ENCODE assay signal across 8 cellular contexts in genomic region chr17:81959362-81960129, GRCh38. TPM values are rescaled to one million over a fixed set of nuclear protein-coding genes. Genes with fewer than 3 reads are reported as not detected.
A peak's percentile ranks its signal among the peaks of the same experiment; 100 is the strongest.
DNase-seq lines count a peak whose midpoint lies in the region; ATAC-seq and TF ChIP-seq lines count a peak whose summit lies in the region.

No MANE protein-coding gene starts in this region.

- H3K9me3 ChIP-seq in HUES6 (ENCODE audit: control insufficient read depth, insufficient read depth, low read depth, low read length): no peaks in the 10 kb centered on the region

- peak overlapping the region; percentile 57 for H3K9ac ChIP-seq in HUES6 (ENCODE audit: low read length)

- POLR2A ChIA-PET in GM10248 (lab: Yijun Ruan, JAX): interaction anchor here (0.6 to 0.9 kb wide), 2 partner anchors 116 to 139 kb away, joined by 3 read pairs; partner anchors contain the start of gene FASN

- H3K4me3 ChIP-seq in HUES6 (ENCODE audit: low read depth, low read length): peak overlapping the region; percentile 56

- H3K27me3 ChIP-seq in HUES6 (ENCODE audit: control insufficient read depth, insufficient read depth, low read length): peaks cover 78% of the 10 kb centered on the region

- TF ChIP-seq CTCF in GM10248 (IDR thresholded peaks at IDR 0.05; ENCODE audit: control extremely low read depth, extremely low read depth, low read depth, missing control alignments): peak; percentile 100

- DNase-seq in GM10248 (ENCODE audit: extremely low spot score): peak; percentile 89
- DNase-seq in T-helper 22 cell (ENCODE audit: low read depth): peak; percentile 70
- peak; percentile 82 for DNase-seq in astrocyte of the hippocampus (ENCODE audit: low read depth, low spot score)
- peak; percentile 79 for DNase-seq in iPS-NIHi11 (ENCODE audit: low spot score)
- DNase-seq in stimulated activated CD4-positive, alpha-beta T cell treated with anti-CD3 and anti-CD28 coated beads, Interleukin-12 subunit alpha, Interleukin-12 subunit beta, amount 100 ng/mL, for 48 hours (ENCODE audit: low read depth in 2 of 3, low spot score in 1 of 3): peak; percentile 43 to 70 (median 62)
- no peak for DNase-seq in A172 (ENCODE audit: low spot score)

- no peaks in the 10 kb centered on the region for H3K36me3 ChIP-seq in HUES6 (ENCODE audit: control insufficient read depth, insufficient read depth, low read length)

- H3K27ac ChIP-seq in HUES6 (ENCODE audit: low read depth, low read length): no peak overlapping the region

- peaks cover 25% of the 10 kb centered on the region for H3K4me1 ChIP-seq in HUES6 (ENCODE audit: control insufficient read depth, insufficient read depth, low read length)

- ATAC-seq in GM18868 (IDR thresholded peaks at IDR 0.05; ENCODE audit: unreplicated experiment): no peak

- CTCF ChIA-PET in GM10248 (lab: Yijun Ruan, JAX): interaction anchor here (0.7 to 3.1 kb wide), 52 partner anchors 9 to 287 kb away, joined by 3 to 106 read pairs (median 4); partner anchors contain the start of genes ASPSCR1, CENPX, DCXR and DUS1L

RNA-seq across cellular contexts. Expression of gene NOTUM, which starts 1.4 kb away (rescaled TPM):
- 0.14 and 1.9 TPM in 2 replicates for total RNA-seq in A172 (2014; rRNA removed; shearing (Covaris generic))

RNA-seq across cellular contexts. Expression of gene MYADML2, which starts 12.5 kb away (rescaled TPM):
- not detected in 2 replicates for total RNA-seq in A172 (2014; rRNA removed; shearing (Covaris generic))

RNA-seq across cellular contexts. Expression of gene ASPSCR1, which starts 17.9 kb away (rescaled TPM):
- 22.4 and 25.8 TPM in 2 replicates for total RNA-seq in A172 (2014; rRNA removed; shearing (Covaris generic))

RNA-seq across cellular contexts. Expression of gene PYCR1, which starts 22.4 kb away (rescaled TPM):
- total RNA-seq in A172 (2014; rRNA removed; shearing (Covaris generic)): 70.2 and 84.1 TPM in 2 replicates

RNA-seq across cellular contexts. Expression of gene MAFG, which starts 32.0 kb away (rescaled TPM):
- 30.1 and 37.6 TPM in 2 replicates for total RNA-seq in A172 (2014; rRNA removed; shearing (Covaris generic))
